1 cellular context compared by ENCODE assay signal in genomic region chr9:9747787-9748186, GRCh38.
TF ChIP-seq lines count a peak whose summit lies in the region.

No MANE protein-coding gene starts in this region.

TF ChIP-seq in IMR-90, 13 proteins besides CTCF, POLR2A, EP300 and RAD21:
- TF ChIP-seq USF2 (IDR thresholded peaks at IDR 0.05; ENCODE audit: low read depth, low read length): no peak
- TF ChIP-seq NFE2L2 (IDR thresholded peaks at IDR 0.05; ENCODE audit: low read depth, low read length): no peak
- TF ChIP-seq MXI1 (IDR thresholded peaks at IDR 0.05; ENCODE audit: borderline replicate concordance, low read depth, low read length): no peak
- no peak for TF ChIP-seq SMC3 (IDR thresholded peaks at IDR 0.05; ENCODE audit: low read depth, low read length)
- no peak for TF ChIP-seq RCOR1 (IDR thresholded peaks at IDR 0.05; ENCODE audit: insufficient replicate concordance, low read length)
- no peak for TF ChIP-seq CHD1 (IDR thresholded peaks at IDR 0.05; ENCODE audit: low read depth, low read length)
- no peak for TF ChIP-seq MAFK (IDR thresholded peaks at IDR 0.05; ENCODE audit: low read depth, low read length)
- no peak for TF ChIP-seq RFX5 (IDR thresholded peaks at IDR 0.05; ENCODE audit: low read depth, low read length)
- TF ChIP-seq ELK1 (IDR thresholded peaks at IDR 0.05; ENCODE audit: borderline replicate concordance, low read depth, low read length): no peak
- TF ChIP-seq CEBPB (IDR thresholded peaks at IDR 0.05; ENCODE audit: low read depth, low read length): no peak
- no peak for TF ChIP-seq BHLHE40 (IDR thresholded peaks at IDR 0.05; ENCODE audit: low read depth, low read length)
- no peak for TF ChIP-seq FOS (IDR thresholded peaks at IDR 0.05; ENCODE audit: low read depth, low read length)
- no peak for TF ChIP-seq MAZ (IDR thresholded peaks at IDR 0.05; ENCODE audit: borderline replicate concordance, low read depth, low read length)
